Comparison of ENCODE assay signal across 30 cellular contexts in genomic region chr14:79248771-79249170, GRCh38.
"Had no signal": no experiment of that assay in that cellular context is flagged by ENCODE, and none has a peak within 500 bp of the region (broad histone marks: within the 10 kb centered on the region; RNA-seq: fewer than 3 reads in every experiment).

No MANE protein-coding gene starts in this region.

- H3K27me3 ChIP-seq: ascending aorta, cardiac muscle cell, ovary, sigmoid colon, uterus had no signal

- H3K4me3 ChIP-seq: ascending aorta, cardiac muscle cell, ovary, psoas muscle, sigmoid colon, thoracic aorta, uterus had no signal

- H3K4me1 ChIP-seq: ascending aorta, psoas muscle, sigmoid colon, uterus had no signal

- H3K9me3 ChIP-seq: ascending aorta, ovary, psoas muscle, sigmoid colon, thoracic aorta, uterus had no signal

- DNase-seq: activated CD4-positive, alpha-beta memory T cell treated with anti-CD3 and anti-CD28 coated beads, Interleukin-2, amount 10 ng/mL, durations not matched to agents 7 days and 5 days; activated CD4-positive, alpha-beta T cell treated with anti-CD3 and anti-CD28 coated beads for 1 hour; activated CD4-positive, alpha-beta T cell treated with anti-CD3 and anti-CD28 coated beads, Interleukin-2, amount 10 ng/mL, durations not matched to agents 7 days and 5 days; activated CD8-positive, alpha-beta memory T cell treated with anti-CD3 and anti-CD28 coated beads, Interleukin-2, amount 50 U/mL, for 48 hours; activated gamma-delta T cell; activated naive CD4-positive, alpha-beta T cell treated with anti-CD3 and anti-CD28 coated beads, Interleukin-2, amount 10 ng/mL, durations not matched to agents 7 days and 5 days; activated naive CD8-positive, alpha-beta T cell treated with anti-CD3 and anti-CD28 coated beads, Interleukin-2, amount 10 ng/mL, durations not matched to agents 7 days and 5 days; activated T-cell treated with anti-CD3 and anti-CD28 coated beads, Interleukin-2, amount 50 U/mL, for 24 hours; foreskin fibroblast; head of caudate nucleus; hippocampal formation; left cardiac atrium; left ventricle myocardium superior; mammary epithelial cell; naive B cell; nephron progenitor cell; ovary; psoas muscle; sigmoid colon; small intestine; stimulated activated CD4-positive, alpha-beta T cell treated with anti-CD3 and anti-CD28 coated beads, Interleukin-4, amount 100 ng/mL, for 24 hours; trophoblast cell; uterus had no signal

- ATAC-seq: left cardiac atrium; left ventricle myocardium superior; psoas muscle; stimulated activated effector memory CD8-positive, alpha-beta T cell treated with anti-CD3 and anti-CD28 coated beads, Interleukin-12 subunit alpha, Interleukin-12 subunit beta, amount 100 ng/mL, for 72 hours; WTC11 had no signal

- H3K36me3 ChIP-seq: ascending aorta, cardiac muscle cell, ovary, sigmoid colon, thoracic aorta, uterus had no signal

- H3K27ac ChIP-seq: ascending aorta, cardiac muscle cell, ovary, psoas muscle, sigmoid colon, thoracic aorta, uterus had no signal

- FAIRE-seq: endothelial cell of umbilical vein, keratinocyte, small intestine had no signal
